ENCODE assay signal across 14 cellular contexts in genomic region chr14:25007832-25008231, GRCh38. TPM values are rescaled to one million over a fixed set of nuclear protein-coding genes. Genes with fewer than 3 reads are reported as not detected.
DNase-seq lines count a peak whose midpoint lies in the region; ATAC-seq, FAIRE-seq and TF ChIP-seq lines count a peak whose summit lies in the region.
"Had no signal": no experiment of that assay in that cellular context is flagged by ENCODE, and none has a peak within 500 bp of the region (broad histone marks: within the 10 kb centered on the region; RNA-seq: fewer than 3 reads in every experiment).

No MANE protein-coding gene starts in this region.

- H3K27ac ChIP-seq in A549 (no peak overlapping the region), PC-3 (ENCODE audit: low read length) (0 out of 2 replicates have a peak overlapping the region, but pooled peaks have one; percentile 20), vagina (no peak overlapping the region)
- H3K27ac ChIP-seq: KMS-11, tibial nerve had no signal

- no peak for ATAC-seq in A549
- no peak for ATAC-seq in PC-3
- no peak for ATAC-seq in stimulated activated effector memory CD8-positive, alpha-beta T cell treated with anti-CD3 and anti-CD28 coated beads, Interleukin-12 subunit alpha, Interleukin-12 subunit beta, amount 100 ng/mL, for 72 hours
- no peak for ATAC-seq in GM19328 (IDR thresholded peaks at IDR 0.05; ENCODE audit: unreplicated experiment)

- CTCF ChIA-PET in A549 (lab: Yijun Ruan, JAX): interaction anchor here (0.9 to 1.8 kb wide), 4 partner anchors 9 to 201 kb away, joined by 3 to 5 read pairs (median 4); no protein-coding TSS in a partner anchor
- CTCF ChIA-PET in PC-3 (lab: Charles Lee): no interaction called here

- no peak for TF ChIP-seq EP300 in A549 (IDR thresholded peaks at IDR 0.05)

- no peaks in the 10 kb centered on the region for H3F3A ChIP-seq in PC-3 (ENCODE audit: low read length, unreplicated experiment)

- H3K9me3 ChIP-seq in A549 (no peaks in the 10 kb centered on the region), PC-3 (ENCODE audit: low read length) (peaks cover 13% of the 10 kb centered on the region; the same call in 1 of the 2 replicates), vagina (no peaks in the 10 kb centered on the region)
- H3K9me3 ChIP-seq: tibial nerve had no signal

- H4K20me1 ChIP-seq in PC-3 (ENCODE audit: low read length): no peaks in the 10 kb centered on the region

- peak overlapping the region; percentile 63 for H3K27ac Mint-ChIP-seq in mesothelial cell of epicardium
- no peak overlapping the region for H3K27ac Mint-ChIP-seq in stimulated activated effector memory CD8-positive, alpha-beta T cell treated with anti-CD3 and anti-CD28 coated beads, Interleukin-12 subunit alpha, Interleukin-12 subunit beta, amount 100 ng/mL, for 72 hours
- H3K27ac Mint-ChIP-seq: T-helper 1 cell treated with Interleukin-12 subunit alpha and Interleukin-12 subunit beta and Interleukin-4 antibody, amounts not matched to agents 30 μg/mL and 1 μg/mL, for 36 hours had no signal

- no peaks in the 10 kb centered on the region for H3K9me2 ChIP-seq in PC-3 (replicated peaks; ENCODE audit: low read length)

- H3K4me1 ChIP-seq in A549 (peaks cover 31% of the 10 kb centered on the region), PC-3 (ENCODE audit: insufficient read depth, low read length) (no peaks in the 10 kb centered on the region), vagina (no peaks in the 10 kb centered on the region)

- no peak overlapping the region for H2AFZ ChIP-seq in PC-3 (ENCODE audit: low read length)

- BruUV-seq in PC-3 (replicated peaks; lab: Mats Ljungman, UMichigan): no TSS peak

- H3K27me3 Mint-ChIP-seq in mesothelial cell of epicardium (ENCODE audit: low read depth): no peaks in the 10 kb centered on the region

- no peak overlapping the region for H3K9ac ChIP-seq in PC-3 (ENCODE audit: low read length)
- H3K9ac ChIP-seq: KMS-11 had no signal

- no peaks in the 10 kb centered on the region for H3K36me3 ChIP-seq in PC-3 (ENCODE audit: low read depth, low read length)
- H3K36me3 ChIP-seq in vagina: no peaks in the 10 kb centered on the region
- H3K36me3 ChIP-seq: tibial nerve had no signal

- no peak overlapping the region for H3K4me3 ChIP-seq in A549
- H3K4me3 ChIP-seq in PC-3 (ENCODE audit: low read length): no peak overlapping the region
- no peak overlapping the region for H3K4me3 ChIP-seq in vagina
- H3K4me3 ChIP-seq: tibial nerve had no signal

- DNase-seq in A549 (ENCODE audit: low read depth in 1 of 2, low spot score in 1 of 2) (peak in 1 of 2 experiments; percentile 3), EH (ENCODE audit: low read depth) (peak; percentile 15), PC-3 (no peak), mesothelial cell of epicardium (ENCODE audit: low spot score in 2 of 2, unreplicated experiment in 2 of 2) (no peak), UCSD-AML1 (lab: John Stamatoyannopoulos, UW; ENCODE audit: unreplicated experiment) (no peak), vagina (ENCODE audit: extremely low spot score in 2 of 2) (no peak)
- DNase-seq in stimulated activated effector memory CD8-positive, alpha-beta T cell treated with anti-CD3 and anti-CD28 coated beads, Interleukin-12 subunit alpha, Interleukin-12 subunit beta, amount 100 ng/mL, for 72 hours (ENCODE audit: low spot score in 2 of 2): no peak
- DNase-seq: activated CD4-positive, alpha-beta T cell treated with anti-CD3 and anti-CD28 coated beads for 4 hours; activated T-cell treated with anti-CD3 and anti-CD28 coated beads, Interleukin-2, amount 50 U/mL, for 48 hours; NCI-H2081 treated with DMSO at 0.1 percent for 48 hours had no signal

- H3K79me2 ChIP-seq in PC-3 (ENCODE audit: low read length): no peaks in the 10 kb centered on the region

- no peaks in the 10 kb centered on the region for H3K36me3 Mint-ChIP-seq in mesothelial cell of epicardium
- H3K36me3 Mint-ChIP-seq in stimulated activated effector memory CD8-positive, alpha-beta T cell treated with anti-CD3 and anti-CD28 coated beads, Interleukin-12 subunit alpha, Interleukin-12 subunit beta, amount 100 ng/mL, for 72 hours: no peaks in the 10 kb centered on the region

- no peak overlapping the region for H3K4me3 Mint-ChIP-seq in mesothelial cell of epicardium
- H3K4me3 Mint-ChIP-seq in stimulated activated effector memory CD8-positive, alpha-beta T cell treated with anti-CD3 and anti-CD28 coated beads, Interleukin-12 subunit alpha, Interleukin-12 subunit beta, amount 100 ng/mL, for 72 hours: no peak overlapping the region
- H3K4me3 Mint-ChIP-seq: T-helper 1 cell treated with Interleukin-12 subunit alpha and Interleukin-12 subunit beta and Interleukin-4 antibody, amounts not matched to agents 30 μg/mL and 1 μg/mL, for 36 hours had no signal

- intact Hi-C loops in PC-3 (cut with micrococcal nuclease) (no loop called here), vagina (cut with DNase I) (no loop called here)

- TF ChIP-seq RAD21 in A549 (conservative IDR thresholded peaks at IDR 0.05 in 1 of 2, IDR thresholded peaks at IDR 0.05 in 1 of 2): no peak

- TF ChIP-seq CTCF in A549 (IDR thresholded peaks at IDR 0.05) (no peak), PC-3 (conservative IDR thresholded peaks at IDR 0.05; ENCODE audit: low read depth, low read length) (no peak), mesothelial cell of epicardium (IDR thresholded peaks at IDR 0.05; ENCODE audit: unreplicated experiment) (no peak), vagina (IDR thresholded peaks at IDR 0.05) (no peak)

- WGBS in A549 (ENCODE audit: missing lambda C conversion rate): 44% methylated on average over 1 of the region's 1 CpG

- no peaks in the 10 kb centered on the region for H3K9me3 Mint-ChIP-seq in mesothelial cell of epicardium
- H3K9me3 Mint-ChIP-seq in stimulated activated effector memory CD8-positive, alpha-beta T cell treated with anti-CD3 and anti-CD28 coated beads, Interleukin-12 subunit alpha, Interleukin-12 subunit beta, amount 100 ng/mL, for 72 hours: no peaks in the 10 kb centered on the region
- H3K9me3 Mint-ChIP-seq: T-helper 1 cell treated with Interleukin-12 subunit alpha and Interleukin-12 subunit beta and Interleukin-4 antibody, amounts not matched to agents 30 μg/mL and 1 μg/mL, for 36 hours had no signal

- TF ChIP-seq POLR2A in A549 (IDR thresholded peaks at IDR 0.05; ENCODE audit: low read length) (no peak), vagina (IDR thresholded peaks at IDR 0.05) (no peak)

- H3K27me3 ChIP-seq in PC-3 (ENCODE audit: low read length) (no peaks in the 10 kb centered on the region), vagina (no peaks in the 10 kb centered on the region)
- H3K27me3 ChIP-seq: tibial nerve had no signal

- POLR2A ChIA-PET in A549 (lab: Yijun Ruan, JAX): no interaction called here
- POLR2A ChIA-PET in PC-3 (lab: Charles Lee; ENCODE audit: unreplicated experiment): no interaction called here

- peaks cover 50% of the 10 kb centered on the region for H3K4me1 Mint-ChIP-seq in mesothelial cell of epicardium
- H3K4me1 Mint-ChIP-seq in stimulated activated effector memory CD8-positive, alpha-beta T cell treated with anti-CD3 and anti-CD28 coated beads, Interleukin-12 subunit alpha, Interleukin-12 subunit beta, amount 100 ng/mL, for 72 hours: no peaks in the 10 kb centered on the region

- H3K4me2 ChIP-seq in A549: peak overlapping the region; percentile 64
- no peak overlapping the region for H3K4me2 ChIP-seq in PC-3 (ENCODE audit: low read length)
- H3K4me2 ChIP-seq: KMS-11 had no signal

- no peak for FAIRE-seq in A549 (lab: Jason Lieb, UNC)

TF ChIP-seq in A549, 52 proteins besides CTCF, POLR2A, EP300 and RAD21:
- no peak for TF ChIP-seq JUN (IDR thresholded peaks at IDR 0.05)
- no peak for TF ChIP-seq JUNB (IDR thresholded peaks at IDR 0.05)
- TF ChIP-seq NFE2L2 (conservative IDR thresholded peaks at IDR 0.05; ENCODE audit: low read length): no peak
- no peak for TF ChIP-seq HDAC2 (IDR thresholded peaks at IDR 0.05)
- TF ChIP-seq, protein P1, sequence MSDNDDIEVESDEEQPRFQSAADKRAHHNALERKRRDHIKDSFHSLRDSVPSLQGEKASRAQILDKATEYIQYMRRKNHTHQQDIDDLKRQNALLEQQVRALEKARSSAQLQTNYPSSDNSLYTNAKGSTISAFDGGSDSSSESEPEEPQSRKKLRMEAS (IDR thresholded peaks at IDR 0.05): no peak
- TF ChIP-seq PHF8 (IDR thresholded peaks at IDR 0.05; ENCODE audit: borderline replicate concordance, low read depth): no peak
- no peak for TF ChIP-seq RFX5 (IDR thresholded peaks at IDR 0.05)
- TF ChIP-seq ZFP36 (IDR thresholded peaks at IDR 0.05; ENCODE audit: borderline replicate concordance, partially characterized antibody): no peak
- no peak for TF ChIP-seq ESRRA (IDR thresholded peaks at IDR 0.05; ENCODE audit: borderline replicate concordance, low read length)
- no peak for TF ChIP-seq ATOH8 (CRISPR knock-in tag; IDR thresholded peaks at IDR 0.05; ENCODE audit: low read depth)
- TF ChIP-seq ZNF302 (CRISPR knock-in tag; IDR thresholded peaks at IDR 0.05): no peak
- TF ChIP-seq EHMT2 (IDR thresholded peaks at IDR 0.05; ENCODE audit: low read depth): no peak
- TF ChIP-seq, protein P2, sequence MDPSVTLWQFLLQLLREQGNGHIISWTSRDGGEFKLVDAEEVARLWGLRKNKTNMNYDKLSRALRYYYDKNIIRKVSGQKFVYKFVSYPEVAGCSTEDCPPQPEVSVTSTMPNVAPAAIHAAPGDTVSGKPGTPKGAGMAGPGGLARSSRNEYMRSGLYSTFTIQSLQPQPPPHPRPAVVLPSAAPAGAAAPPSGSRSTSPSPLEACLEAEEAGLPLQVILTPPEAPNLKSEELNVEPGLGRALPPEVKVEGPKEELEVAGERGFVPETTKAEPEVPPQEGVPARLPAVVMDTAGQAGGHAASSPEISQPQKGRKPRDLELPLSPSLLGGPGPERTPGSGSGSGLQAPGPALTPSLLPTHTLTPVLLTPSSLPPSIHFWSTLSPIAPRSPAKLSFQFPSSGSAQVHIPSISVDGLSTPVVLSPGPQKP (IDR thresholded peaks at IDR 0.05; ENCODE audit: low read depth, low read length): no peak
- TF ChIP-seq FOXS1 (CRISPR knock-in tag; IDR thresholded peaks at IDR 0.05): no peak
- no peak for TF ChIP-seq TFCP2L1 (CRISPR knock-in tag; IDR thresholded peaks at IDR 0.05)

RNA-seq across cellular contexts. Expression of gene STXBP6, which starts 42.1 kb away (rescaled TPM):
- 4.6 and 6.3 TPM in 2 replicates for polyA plus RNA-seq in A549 (2011; rRNA removed)
- 2.9 and 3.4 TPM in 2 replicates for polyA plus RNA-seq in A549 (2012; cell fraction: cytosol; rRNA removed)
- 1.7 and 1.8 TPM in 2 replicates for polyA plus RNA-seq in A549 (2012; cell fraction: nucleus; rRNA removed)
- 1.6 to 2.1 TPM (median 1.7 TPM) in 3 replicates for polyA plus RNA-seq in A549 (2017; fragmentation: RNase III; extraction: RNeasy Plus Mini Kit Qiagen cat#74134 plus additional on column Dnase treatment)
- 3.2 and 4.3 TPM in 2 replicates for polyA minus RNA-seq in A549 (2011; rRNA and poly(A)+ RNA removed)
- 0.40 TPM in 1 of 2 replicates, not detected in the other for total RNA-seq in PC-3 (2014; rRNA removed)
- total RNA-seq in mesothelial cell of epicardium: 14.5 to 19.2 TPM (median 16.6 TPM) in 3 replicates
- 4.4 TPM for total RNA-seq in vagina
